12 cellular contexts compared by ENCODE assay signal in the genomic region with DNA sequence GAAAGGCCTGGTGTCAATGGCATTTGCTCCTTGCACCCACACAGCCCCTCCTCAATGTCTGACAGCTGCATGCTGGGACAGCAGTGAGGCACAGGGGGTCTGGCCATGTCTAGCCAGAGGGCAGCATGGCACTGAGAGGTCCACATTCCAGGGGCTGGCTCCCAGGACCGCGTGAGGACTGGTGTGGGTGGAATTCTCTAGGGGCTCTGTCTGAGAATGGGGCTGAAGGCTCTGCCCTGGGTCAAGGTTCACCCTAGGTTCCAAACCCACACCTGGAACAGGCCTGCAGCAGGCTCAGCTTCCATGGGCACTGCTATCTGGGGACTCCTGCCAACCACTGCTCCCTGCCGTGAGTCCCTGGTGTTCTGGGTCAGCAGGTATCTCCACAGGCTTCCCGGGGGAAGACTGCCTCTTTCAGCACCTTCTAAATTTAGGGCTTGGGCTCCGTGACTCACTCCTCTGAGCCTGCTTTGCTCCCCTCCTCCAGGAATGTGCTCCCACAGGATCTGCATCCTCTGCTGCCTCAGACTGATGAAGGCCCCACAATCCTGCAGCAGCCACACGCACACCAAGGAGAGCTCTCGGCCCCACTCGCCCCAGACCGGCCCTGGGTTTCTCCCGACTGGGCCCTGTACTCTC. TPM values are rescaled to one million over a fixed set of nuclear protein-coding genes. Genes with fewer than 3 reads are reported as not detected.
DNase-seq lines count a peak whose midpoint lies in the region; TF ChIP-seq lines count a peak whose summit lies in the region.
"Had no signal": no experiment of that assay in that cellular context is flagged by ENCODE, and none has a peak within 500 bp of the region (broad histone marks: within the 10 kb centered on the region; RNA-seq: fewer than 3 reads in every experiment).

No MANE protein-coding gene starts in this region.

- H3K9me3 Mint-ChIP-seq in HFFc6 (no peaks in the 10 kb centered on the region), endothelial cell (ENCODE audit: unreplicated experiment) (no peaks in the 10 kb centered on the region)
- H3K9me3 Mint-ChIP-seq: activated naive CD4-positive, alpha-beta T cell treated with anti-CD3 and anti-CD28 coated beads, Interleukin-2, amount 50 U/mL, for 72 hours had no signal

- 0 out of 2 replicates have a peak overlapping the region, but pooled peaks have one; percentile 12 for H3K4me3 Mint-ChIP-seq in HFFc6
- no peak overlapping the region for H3K4me3 Mint-ChIP-seq in endothelial cell (ENCODE audit: unreplicated experiment)

- TF ChIP-seq CTCF in HFFc6 (IDR thresholded peaks at IDR 0.05) (no peak), cardiac fibroblast (IDR thresholded peaks at IDR 0.05; ENCODE audit: low read depth, low read length) (no peak), endothelial cell (IDR thresholded peaks at IDR 0.05; ENCODE audit: unreplicated experiment) (no peak)

- H3K36me3 Mint-ChIP-seq in HFFc6 (ENCODE audit: low read depth) (no peaks in the 10 kb centered on the region), endothelial cell (ENCODE audit: low read depth, unreplicated experiment) (no peaks in the 10 kb centered on the region)
- H3K36me3 Mint-ChIP-seq: activated naive CD4-positive, alpha-beta T cell treated with anti-CD3 and anti-CD28 coated beads, Interleukin-2, amount 50 U/mL, for 72 hours had no signal

- H3K27me3 Mint-ChIP-seq in HFFc6 (ENCODE audit: insufficient read depth) (peaks cover 3% of the 10 kb centered on the region), endothelial cell (ENCODE audit: unreplicated experiment) (peaks cover 14% of the 10 kb centered on the region)

- H3K4me1 Mint-ChIP-seq in HFFc6 (ENCODE audit: low read depth) (peaks cover 45% of the 10 kb centered on the region), endothelial cell (ENCODE audit: unreplicated experiment) (peaks cover 8% of the 10 kb centered on the region)

- DNase-seq in HFFc6 (peak; percentile 47), cardiac fibroblast (ENCODE audit: low read depth in 2 of 2) (peak; percentile 42 to 74), islet precursor cell (peak; percentile 71), HUDEP-2 (lab: John Stamatoyannopoulos, UW; ENCODE audit: unreplicated experiment in 76 of 76) (no peak), endothelial cell (ENCODE audit: low spot score) (no peak), NCI-H1436 (lab: John Stamatoyannopoulos, UW) (no peak), NCI-H1930 (lab: John Stamatoyannopoulos, UW) (no peak)
- DNase-seq: activated CD4-positive, alpha-beta T cell treated with anti-CD3 and anti-CD28 coated beads for 48 hours; NCI-H187; SHP77 had no signal

- H3K27ac Mint-ChIP-seq in HFFc6: peak overlapping the region; percentile 25; the same call in 1 of the 2 replicates
- H3K27ac Mint-ChIP-seq in endothelial cell (ENCODE audit: unreplicated experiment): no peak overlapping the region

- peak overlapping the region; percentile 50 for H3K27ac ChIP-seq in temporal lobe (ENCODE audit: low read depth, low read length)

- H3K4me3 ChIP-seq in cardiac fibroblast (replicated peaks in 1 of 2; ENCODE audit: low read depth in 2 of 2, low read length in 2 of 2): no peak overlapping the region

RNA-seq across cellular contexts. Expression of a gene that starts 4.2 kb away (rescaled TPM):
- total RNA-seq in HFFc6 (2021; fragmentation: NEBNext Ultra II Directional; extraction: Animal tissue kit (Norgen Biotek cat#: 25700)): 10 to 100 TPM; 10.8 to 16.9 (median 15.8) TPM
- total RNA-seq in temporal lobe (18.9 TPM), endothelial cell (ENCODE audit: unreplicated experiment) (13.4 TPM)

RNA-seq across cellular contexts. Expression of a gene that starts 24.6 kb away (rescaled TPM):
- total RNA-seq in HFFc6 (2021; fragmentation: NEBNext Ultra II Directional; extraction: Animal tissue kit (Norgen Biotek cat#: 25700)): 1 to 10 TPM; 5.4 to 9.5 (median 7.6) TPM
- 4.7 TPM for total RNA-seq in temporal lobe
- 51.0 TPM for total RNA-seq in endothelial cell (ENCODE audit: unreplicated experiment)

RNA-seq across cellular contexts. Expression of a gene that starts 37.4 kb away (rescaled TPM):
- total RNA-seq in HFFc6 (2021; fragmentation: NEBNext Ultra II Directional; extraction: Animal tissue kit (Norgen Biotek cat#: 25700)): 10 to 100 TPM; 42.5 to 49.0 (median 46.8) TPM
- total RNA-seq in temporal lobe (30.0 TPM), endothelial cell (ENCODE audit: unreplicated experiment) (55.1 TPM)

Comparison
In these comparisons a context has a peak if more than half of its experiments do, and no peak if none do; other contexts are left out.
1. DNase-seq: peak in HFFc6 (single experiment), cardiac fibroblast (2 of 2) and islet precursor cell (single experiment); none in HUDEP-2 (0 of 76), endothelial cell (single experiment), NCI-H1436 (single experiment) and NCI-H1930 (0 of 2).